ENCODE assay signal across 10 cellular contexts in the genomic region with DNA sequence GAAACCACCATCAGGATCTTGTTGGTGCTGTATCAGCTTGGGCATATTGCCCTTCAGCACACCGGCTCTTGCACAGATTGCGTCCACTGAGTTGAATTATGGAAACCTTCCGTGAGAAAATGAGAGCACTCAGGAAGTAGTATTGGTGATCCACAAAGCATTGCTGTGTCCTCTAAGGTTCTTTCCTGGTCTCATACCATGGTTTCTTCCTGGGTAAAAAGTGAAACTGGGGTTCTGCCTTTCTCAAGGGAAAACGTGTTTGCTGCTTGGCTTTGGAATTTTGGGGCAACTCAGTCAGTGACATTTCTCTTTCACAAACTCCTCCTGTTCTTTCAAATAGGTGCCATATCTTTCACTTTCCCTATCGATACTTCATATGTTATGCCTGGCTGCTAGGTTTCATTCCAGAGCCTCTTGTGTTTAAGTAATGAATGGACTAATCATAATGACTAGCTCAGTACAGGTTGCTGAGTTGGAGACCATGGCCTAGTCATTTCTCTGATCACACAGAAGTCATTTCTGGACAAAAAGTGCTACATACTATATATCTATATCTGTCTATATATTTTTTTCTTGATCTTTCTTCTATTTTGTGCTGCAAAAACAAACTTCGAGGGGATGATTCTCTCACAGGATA.
DNase-seq lines count a peak whose midpoint lies in the region; ATAC-seq and TF ChIP-seq lines count a peak whose summit lies in the region.
"Had no signal": no experiment of that assay in that cellular context is flagged by ENCODE, and none has a peak within 500 bp of the region (broad histone marks: within the 10 kb centered on the region; RNA-seq: fewer than 3 reads in every experiment).

No MANE protein-coding gene starts in this region.

- DNase-seq in memory B cell (ENCODE audit: low spot score in 2 of 2) = no peak
- DNase-seq in posterior cingulate gyrus = no peak
- no peak for DNase-seq in NAMALWA (ENCODE audit: low spot score)
- no peak for DNase-seq in nucleus accumbens (lab: John Stamatoyannopoulos, UW)
- DNase-seq: cortex of kidney had no signal

- H3K4me1 Mint-ChIP-seq in memory B cell = peaks cover 54% of the 10 kb centered on the region

- no peaks in the 10 kb centered on the region for H3K27me3 Mint-ChIP-seq in memory B cell

- no peak for TF ChIP-seq CTCF in GM12875 (IDR thresholded peaks at IDR 0.05; ENCODE audit: borderline replicate concordance, insufficient read depth, low read depth, low read length)

- H3K36me3 Mint-ChIP-seq in memory B cell = no peaks in the 10 kb centered on the region

- intact Hi-C loops in posterior cingulate gyrus (cut with DNase I) = no loop called here

- H3K27ac Mint-ChIP-seq in memory B cell = peak overlapping the region; percentile 91

- peak overlapping the region; percentile 23 for H3K4me3 ChIP-seq in GM12875 (ENCODE audit: low read depth, low read length)
- H3K4me3 ChIP-seq: SJSA1 had no signal

- H3K9me3 Mint-ChIP-seq in memory B cell = peaks cover 1% of the 10 kb centered on the region

- ATAC-seq in GM19468 (IDR thresholded peaks at IDR 0.05; ENCODE audit: extremely low read depth, unreplicated experiment) (peak; percentile 58), HG03520 (IDR thresholded peaks at IDR 0.05; ENCODE audit: unreplicated experiment) (peak; percentile 32), memory B cell (ENCODE audit: low read depth) (peak; percentile 5), GM21526 (IDR thresholded peaks at IDR 0.05; ENCODE audit: low FRiP score, unreplicated experiment) (no peak)

- peak overlapping the region; percentile 69 for H3K4me3 Mint-ChIP-seq in memory B cell
